ENCODE assay signal across 21 cellular contexts in the genomic region with DNA sequence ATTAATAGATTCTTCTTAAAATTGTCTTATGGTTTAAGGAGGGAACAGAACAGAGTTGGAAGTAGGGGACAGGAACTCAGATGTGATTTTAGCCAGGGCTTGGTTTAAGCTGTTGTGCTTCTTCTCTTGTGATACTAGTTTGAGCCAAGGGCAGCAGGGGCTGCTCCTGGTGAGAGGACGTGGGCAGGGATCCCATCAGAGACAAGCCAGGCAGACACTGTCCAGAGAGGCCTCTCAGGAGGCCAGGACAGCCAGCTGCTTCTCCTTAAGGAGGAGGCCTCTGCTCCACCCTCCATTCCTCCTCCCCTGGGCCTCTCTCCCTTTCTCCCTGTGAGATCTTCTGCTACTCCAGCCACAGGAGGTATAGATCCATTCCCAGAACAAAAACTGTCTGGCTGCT.
"Had no signal": no experiment of that assay in that cellular context is flagged by ENCODE, and none has a peak within 500 bp of the region (broad histone marks: within the 10 kb centered on the region; RNA-seq: fewer than 3 reads in every experiment).

No MANE protein-coding gene starts in this region.

- H3K4me3 ChIP-seq: mucosa of descending colon, thyroid gland had no signal

- H3K27me3 ChIP-seq: thyroid gland had no signal

- ATAC-seq: left ventricle myocardium superior, mucosa of descending colon had no signal

- H3K9me3 ChIP-seq: mucosa of descending colon, thyroid gland had no signal

- H3K36me3 ChIP-seq: brain microvascular endothelial cell, thyroid gland had no signal

- H3K4me1 ChIP-seq: thyroid gland had no signal

- H3K4me1 Mint-ChIP-seq: endodermal cell had no signal

- H3K27ac Mint-ChIP-seq: endodermal cell; nephron progenitor cell; progenitor cell of endocrine pancreas; T-helper 1 cell treated with Interleukin-12 subunit alpha and Interleukin-12 subunit beta and Interleukin-4 antibody, amounts not matched to agents 30 μg/mL and 1 μg/mL, for 36 hours had no signal

- H3K9me3 Mint-ChIP-seq: nephron progenitor cell; T-helper 1 cell treated with Interleukin-12 subunit alpha and Interleukin-12 subunit beta and Interleukin-4 antibody, amounts not matched to agents 30 μg/mL and 1 μg/mL, for 36 hours had no signal

- H3K4me3 Mint-ChIP-seq: endodermal cell; nephron progenitor cell; T-helper 1 cell treated with Interleukin-12 subunit alpha and Interleukin-12 subunit beta and Interleukin-4 antibody, amounts not matched to agents 30 μg/mL and 1 μg/mL, for 36 hours had no signal

- DNase-seq: activated CD4-positive, alpha-beta T cell treated with anti-CD3 and anti-CD28 coated beads, Interleukin-2, amount 50 U/mL, for 1 hour; activated CD8-positive, alpha-beta memory T cell treated with anti-CD3 and anti-CD28 coated beads, Interleukin-2, amount 50 U/mL, for 4 hours; activated gamma-delta T cell; activated T-cell treated with anti-CD3 and anti-CD28 coated beads, Interleukin-2, amount 50 U/mL, for 48 hours; aorta; brain microvascular endothelial cell; central memory CD4-positive, alpha-beta T cell; endodermal cell; head of caudate nucleus; left ventricle myocardium superior; mesenchymal stem cell; mucosa of descending colon; nephron progenitor cell; stimulated activated CD4-positive, alpha-beta T cell treated with anti-CD3 and anti-CD28 coated beads, Interleukin-12 subunit alpha, Interleukin-12 subunit beta, amount 100 ng/mL, for 4 hours; stimulated activated CD4-positive, alpha-beta T cell treated with anti-CD3 and anti-CD28 coated beads, Interleukin-1b, Interleukin-23, amount 100 ng/mL, for 48 hours; stimulated activated CD8-positive, alpha-beta memory T cell treated with anti-CD3 and anti-CD28 coated beads, Interleukin-4, amount 100 ng/mL, for 48 hours; stimulated activated naive CD4-positive, alpha-beta T cell treated with Interleukin-2 at 50 U/mL for 16 hours; thyroid gland had no signal

- H3K27ac ChIP-seq: brain microvascular endothelial cell, epithelial cell of prostate, thyroid gland had no signal
